ENCODE assay signal across 29 cellular contexts in the genomic region with DNA sequence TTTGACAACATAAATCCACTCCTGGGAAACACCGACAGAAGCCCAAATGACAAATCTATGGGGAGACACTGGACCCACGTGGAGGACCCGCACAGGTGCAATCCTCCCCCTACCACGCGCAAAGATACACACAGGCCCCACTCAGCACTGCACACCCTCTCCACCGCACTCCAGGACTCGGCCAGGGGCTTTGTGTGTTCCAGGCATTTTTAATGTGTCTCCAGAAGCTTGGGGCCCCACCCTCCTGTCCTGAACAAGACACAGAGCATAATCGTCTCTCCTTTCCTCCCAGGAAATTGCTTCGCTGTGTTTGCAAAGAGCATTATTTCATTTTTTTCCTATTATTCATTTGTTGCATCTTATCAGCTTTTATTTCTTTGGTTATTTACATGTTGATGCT.
A peak's percentile ranks its signal among the peaks of the same experiment; 100 is the strongest.
DNase-seq lines count a peak whose midpoint lies in the region; ATAC-seq and TF ChIP-seq lines count a peak whose summit lies in the region.
"Had no signal": no experiment of that assay in that cellular context is flagged by ENCODE, and none has a peak within 500 bp of the region (broad histone marks: within the 10 kb centered on the region; RNA-seq: fewer than 3 reads in every experiment).

No MANE protein-coding gene starts in this region.

- H3K27ac ChIP-seq in cardiac muscle cell (peak overlapping the region; percentile 51), right cardiac atrium (ENCODE audit: low read length) (no peak overlapping the region)
- H3K27ac ChIP-seq: 22Rv1, C4-2B, HL-60, KMS-11, PC-9, SJCRH30 had no signal

- H3K9me3 ChIP-seq in cardiac muscle cell (ENCODE audit: low read depth) (no peaks in the 10 kb centered on the region), right cardiac atrium (ENCODE audit: control insufficient read depth, low read length) (no peaks in the 10 kb centered on the region)
- H3K9me3 ChIP-seq: Caco-2, SJCRH30 had no signal

- H3K4me1 Mint-ChIP-seq in neural crest cell, result peaks cover 17% of the 10 kb centered on the region
- H3K4me1 Mint-ChIP-seq: B cell, IgD-negative memory B cell had no signal

- peak overlapping the region; percentile 95 for H3K27ac Mint-ChIP-seq in neural crest cell (ENCODE audit: unreplicated experiment)
- H3K27ac Mint-ChIP-seq: B cell; CD8-positive, alpha-beta T cell; IgD-negative memory B cell had no signal

- no peaks in the 10 kb centered on the region for H3K36me3 ChIP-seq in cardiac muscle cell
- H3K36me3 ChIP-seq: SJCRH30 had no signal

- H3K27me3 Mint-ChIP-seq in neural crest cell (ENCODE audit: low read depth), result no peaks in the 10 kb centered on the region
- H3K27me3 Mint-ChIP-seq: IgD-negative memory B cell had no signal

- TF ChIP-seq CTCF in cardiac muscle cell (IDR thresholded peaks at IDR 0.05; ENCODE audit: low read depth, low read length) (no peak), neural crest cell (conservative IDR thresholded peaks at IDR 0.05) (no peak)

- H3K9me3 Mint-ChIP-seq in neural crest cell, result no peaks in the 10 kb centered on the region
- H3K9me3 Mint-ChIP-seq: CD8-positive, alpha-beta T cell; IgD-negative memory B cell had no signal

- ATAC-seq in right cardiac atrium (no peak), left colon (no peak)
- ATAC-seq: CD8-positive, alpha-beta T cell; GM12878; Right ventricle myocardium inferior had no signal

- H3K4me1 ChIP-seq in cardiac muscle cell (ENCODE audit: low read depth) (peaks cover 73% of the 10 kb centered on the region), right cardiac atrium (ENCODE audit: control insufficient read depth, insufficient read depth, low read length) (no peaks in the 10 kb centered on the region)
- H3K4me1 ChIP-seq: Caco-2 had no signal

- DNase-seq in cardiac muscle cell (ENCODE audit: low read depth in 1 of 2, low spot score in 1 of 2) (no peak), right cardiac atrium (no peak), left kidney (ENCODE audit: low read depth, low spot score) (peak; percentile 29), neural crest cell (ENCODE audit: low read depth, low spot score) (no peak), SW480 (ENCODE audit: low spot score) (no peak), NCI-H524 treated with DMSO at 0.1 percent for 48 hours (lab: John Stamatoyannopoulos, UW) (no peak), Kasumi-1 (lab: John Stamatoyannopoulos, UW) (no peak), left colon (no peak)
- DNase-seq: CD8-positive, alpha-beta T cell; DMS79; EL; GDM1; NCI-H1048; NCI-H1417; NCI-H1694; NCI-H2029 treated with DMSO at 0.1 percent for 48 hours; NCI-H446 treated with DMSO at 0.1 percent for 48 hours; NCI-H526 treated with DMSO at 0.1 percent for 48 hours; PC-9; SJCRH30 had no signal

- H3K4me3 ChIP-seq in cardiac muscle cell, result no peak overlapping the region
- no peak overlapping the region for H3K4me3 ChIP-seq in right cardiac atrium (ENCODE audit: low read length)
- H3K4me3 ChIP-seq: GM12878, PC-9, SJCRH30 had no signal

- 84% methylated on average over 9 of the region's 9 CpGs for WGBS in right cardiac atrium

- no peaks in the 10 kb centered on the region for H3K27me3 ChIP-seq in cardiac muscle cell
- no peaks in the 10 kb centered on the region for H3K27me3 ChIP-seq in right cardiac atrium (ENCODE audit: control insufficient read depth, insufficient read depth)
- H3K27me3 ChIP-seq: SJCRH30 had no signal

- no peak overlapping the region for H3K4me3 Mint-ChIP-seq in neural crest cell
- H3K4me3 Mint-ChIP-seq: B cell; CD8-positive, alpha-beta T cell had no signal

- H3K36me3 Mint-ChIP-seq in neural crest cell (ENCODE audit: low read depth), result no peaks in the 10 kb centered on the region
- H3K36me3 Mint-ChIP-seq: CD8-positive, alpha-beta T cell; IgD-negative memory B cell had no signal

- intact Hi-C loops in right cardiac atrium (cut with DNase I), result no loop called here
- intact Hi-C loops in left colon (cut with DNase I, micrococcal nuclease), result no loop called here
